In genomic region chr5:154405078-154405792, GRCh38 we compare ENCODE assay signal across 8 cellular contexts. TPM values are rescaled to one million over a fixed set of nuclear protein-coding genes. Genes with fewer than 3 reads are reported as not detected.
DNase-seq lines count a peak whose midpoint lies in the region; ATAC-seq and TF ChIP-seq lines count a peak whose summit lies in the region.

No MANE protein-coding gene starts in this region.

- H3K4me3 ChIP-seq in adipocyte (ENCODE audit: low read length) (peak overlapping the region; percentile 71), right atrium auricular region (peak overlapping the region; percentile 23 to 36), uterus (peak overlapping the region; percentile 4 to 13)

- intact Hi-C loops in uterus (cut with DNase I; ENCODE audit: low total_unique reads), result loop anchor here (10.0 kb wide), 1 partner anchor 330 kb away; no protein-coding TSS in a partner anchor

- peak overlapping the region; percentile 74 for H3K9ac ChIP-seq in adipocyte (ENCODE audit: low read length)

- peak; percentile 94 for ATAC-seq in HG02571 (IDR thresholded peaks at IDR 0.05; ENCODE audit: unreplicated experiment)

- H3K36me3 ChIP-seq in adipocyte (ENCODE audit: control insufficient read depth, insufficient read depth, low read length, severe bottlenecking) (no peaks in the 10 kb centered on the region), right atrium auricular region (peaks cover 4% of the 10 kb centered on the region), uterus (no peaks in the 10 kb centered on the region)

- TF ChIP-seq POLR2A in uterus (IDR thresholded peaks at IDR 0.05), result no peak

- no peak overlapping the region for H3K27ac ChIP-seq in right atrium auricular region
- no peak overlapping the region for H3K27ac ChIP-seq in uterus

- H3K9me3 ChIP-seq in adipocyte (ENCODE audit: control insufficient read depth, low read length) (no peaks in the 10 kb centered on the region), right atrium auricular region (no peaks in the 10 kb centered on the region), uterus (no peaks in the 10 kb centered on the region)

- peak; percentile 86 for TF ChIP-seq CTCF in GM12872 (IDR thresholded peaks at IDR 0.05; ENCODE audit: insufficient read depth, low read depth, low read length)
- peak; percentile 77 to 92 for TF ChIP-seq CTCF in right atrium auricular region (IDR thresholded peaks at IDR 0.05)
- TF ChIP-seq CTCF in uterus (IDR thresholded peaks at IDR 0.05), result peak; percentile 67 to 89 (median 86)

- DNase-seq in MV-4-11 (lab: John Stamatoyannopoulos, UW) (peak; percentile 39), T follicular helper cell (ENCODE audit: low read depth) (peak; percentile 46), adipocyte (ENCODE audit: low read depth) (peak; percentile 95), right atrium auricular region (ENCODE audit: low spot score) (peak; percentile 79), pulmonary artery endothelial cell (ENCODE audit: low read depth, low spot score) (peak; percentile 19), uterus (peak; percentile 70 to 78)

- no peaks in the 10 kb centered on the region for H3K27me3 ChIP-seq in adipocyte (replicated peaks; ENCODE audit: control insufficient read depth, insufficient read depth, low read length)
- H3K27me3 ChIP-seq in right atrium auricular region, result no peaks in the 10 kb centered on the region
- H3K27me3 ChIP-seq in uterus, result no peaks in the 10 kb centered on the region

- peaks cover 3% of the 10 kb centered on the region for H3K4me1 ChIP-seq in adipocyte (ENCODE audit: control insufficient read depth, insufficient read depth, low read length)
- peaks cover 0 to 8% of the 10 kb centered on the region in 2 donors for H3K4me1 ChIP-seq in right atrium auricular region
- peaks cover 0 to 3% of the 10 kb centered on the region in 2 donors for H3K4me1 ChIP-seq in uterus

RNA-seq across cellular contexts. Expression of gene SAP30L, which starts 40.6 kb away (rescaled TPM):
- total RNA-seq in right atrium auricular region (10 to 100 TPM; 17.1 to 18.9 TPM), pulmonary artery endothelial cell (28.4 and 38.9 TPM in 2 replicates), uterus (10 to 100 TPM in 3 of 4 donors, 1 to 10 TPM in 1; 9.5 to 61.7 (median 31.2) TPM)

Comparison
In these comparisons a context has a peak if more than half of its experiments do, and no peak if none do; other contexts are left out.
1. DNase-seq: peak in every context shown above with its lines; median percentile 95 in adipocyte; 79 in right atrium auricular region; 74 in uterus; 46 in T follicular helper cell; 39 in MV-4-11; 19 in pulmonary artery endothelial cell.
2. H3K4me3 ChIP-seq: peak in every context shown above with its lines; median percentile 71 in adipocyte; 30 in right atrium auricular region; 8 in uterus.